In genomic region chr17:76529643-76530488, GRCh38 we compare ENCODE assay signal across 1 cellular context.
A peak's percentile ranks its signal among the peaks of the same experiment; 100 is the strongest.
TF ChIP-seq lines count a peak whose summit lies in the region.

No MANE protein-coding gene starts in this region.

TF ChIP-seq in HepG2, 621 proteins besides CTCF, POLR2A, EP300 and RAD21 (continued from another document and continues in another):
- TF ChIP-seq, protein P1, sequence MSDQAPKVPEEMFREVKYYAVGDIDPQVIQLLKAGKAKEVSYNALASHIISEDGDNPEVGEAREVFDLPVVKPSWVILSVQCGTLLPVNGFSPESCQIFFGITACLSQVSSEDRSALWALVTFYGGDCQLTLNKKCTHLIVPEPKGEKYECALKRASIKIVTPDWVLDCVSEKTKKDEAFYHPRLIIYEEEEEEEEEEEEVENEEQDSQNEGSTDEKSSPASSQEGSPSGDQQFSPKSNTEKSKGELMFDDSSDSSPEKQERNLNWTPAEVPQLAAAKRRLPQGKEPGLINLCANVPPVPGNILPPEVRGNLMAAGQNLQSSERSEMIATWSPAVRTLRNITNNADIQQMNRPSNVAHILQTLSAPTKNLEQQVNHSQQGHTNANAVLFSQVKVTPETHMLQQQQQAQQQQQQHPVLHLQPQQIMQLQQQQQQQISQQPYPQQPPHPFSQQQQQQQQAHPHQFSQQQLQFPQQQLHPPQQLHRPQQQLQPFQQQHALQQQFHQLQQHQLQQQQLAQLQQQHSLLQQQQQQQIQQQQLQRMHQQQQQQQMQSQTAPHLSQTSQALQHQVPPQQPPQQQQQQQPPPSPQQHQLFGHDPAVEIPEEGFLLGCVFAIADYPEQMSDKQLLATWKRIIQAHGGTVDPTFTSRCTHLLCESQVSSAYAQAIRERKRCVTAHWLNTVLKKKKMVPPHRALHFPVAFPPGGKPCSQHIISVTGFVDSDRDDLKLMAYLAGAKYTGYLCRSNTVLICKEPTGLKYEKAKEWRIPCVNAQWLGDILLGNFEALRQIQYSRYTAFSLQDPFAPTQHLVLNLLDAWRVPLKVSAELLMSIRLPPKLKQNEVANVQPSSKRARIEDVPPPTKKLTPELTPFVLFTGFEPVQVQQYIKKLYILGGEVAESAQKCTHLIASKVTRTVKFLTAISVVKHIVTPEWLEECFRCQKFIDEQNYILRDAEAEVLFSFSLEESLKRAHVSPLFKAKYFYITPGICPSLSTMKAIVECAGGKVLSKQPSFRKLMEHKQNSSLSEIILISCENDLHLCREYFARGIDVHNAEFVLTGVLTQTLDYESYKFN (CRISPR knock-in tag; conservative IDR thresholded peaks at IDR 0.05) = no peak; the same call in 1 of the 2 replicates
- no peak for TF ChIP-seq SMARCC2 (IDR thresholded peaks at IDR 0.05)
- no peak for TF ChIP-seq NFKBIZ (CRISPR knock-in tag; IDR thresholded peaks at IDR 0.05)
- TF ChIP-seq PCBP2 (optimal IDR thresholded peaks at IDR 0.05; ENCODE audit: low read depth, low read length, poor library complexity, severe bottlenecking) = no peak
- TF ChIP-seq MAZ (IDR thresholded peaks at IDR 0.05; ENCODE audit: borderline replicate concordance, low read depth, low read length) = no peak
- TF ChIP-seq MAZ (CRISPR knock-in tag; IDR thresholded peaks at IDR 0.05; ENCODE audit: low read depth) = peak; percentile 65; the same call in 1 of the 2 replicates
- TF ChIP-seq TAF1 (CRISPR knock-in tag; IDR thresholded peaks at IDR 0.05) = no peak
- no peak for TF ChIP-seq HDAC2 (CRISPR knock-in tag; IDR thresholded peaks at IDR 0.05)
- TF ChIP-seq ATF1 (CRISPR knock-in tag; IDR thresholded peaks at IDR 0.05) = no peak
- TF ChIP-seq TBX2 (CRISPR knock-in tag; IDR thresholded peaks at IDR 0.05; ENCODE audit: borderline replicate concordance) = no peak
- TF ChIP-seq, protein P2, sequence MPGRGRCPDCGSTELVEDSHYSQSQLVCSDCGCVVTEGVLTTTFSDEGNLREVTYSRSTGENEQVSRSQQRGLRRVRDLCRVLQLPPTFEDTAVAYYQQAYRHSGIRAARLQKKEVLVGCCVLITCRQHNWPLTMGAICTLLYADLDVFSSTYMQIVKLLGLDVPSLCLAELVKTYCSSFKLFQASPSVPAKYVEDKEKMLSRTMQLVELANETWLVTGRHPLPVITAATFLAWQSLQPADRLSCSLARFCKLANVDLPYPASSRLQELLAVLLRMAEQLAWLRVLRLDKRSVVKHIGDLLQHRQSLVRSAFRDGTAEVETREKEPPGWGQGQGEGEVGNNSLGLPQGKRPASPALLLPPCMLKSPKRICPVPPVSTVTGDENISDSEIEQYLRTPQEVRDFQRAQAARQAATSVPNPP (CRISPR knock-in tag; IDR thresholded peaks at IDR 0.05) = no peak
- no peak for TF ChIP-seq IRF1 (CRISPR knock-in tag; IDR thresholded peaks at IDR 0.05; ENCODE audit: low read depth)
- no peak for TF ChIP-seq JDP2 (CRISPR knock-in tag; IDR thresholded peaks at IDR 0.05; ENCODE audit: borderline replicate concordance)
- TF ChIP-seq HNF1A (IDR thresholded peaks at IDR 0.05; ENCODE audit: low read depth) = no peak
- peak; percentile 23; the same call in 1 of the 2 replicates for TF ChIP-seq HNF1A (CRISPR knock-in tag; IDR thresholded peaks at IDR 0.05; ENCODE audit: borderline replicate concordance)
- TF ChIP-seq BATF2 (CRISPR knock-in tag; IDR thresholded peaks at IDR 0.05) = no peak
- TF ChIP-seq ZNF512 (CRISPR knock-in tag; IDR thresholded peaks at IDR 0.05) = no peak
- 0 out of 2 replicates have a peak, but pooled peaks have one; percentile 11 for TF ChIP-seq YEATS2 (CRISPR knock-in tag; IDR thresholded peaks at IDR 0.05; ENCODE audit: borderline replicate concordance)
- no peak for TF ChIP-seq GPBP1L1 (CRISPR knock-in tag; IDR thresholded peaks at IDR 0.05)
- no peak; the same call in 1 of the 2 replicates for TF ChIP-seq ARNT2 (CRISPR knock-in tag; IDR thresholded peaks at IDR 0.05; ENCODE audit: low read depth)
- no peak for TF ChIP-seq KDM6A (CRISPR knock-in tag; IDR thresholded peaks at IDR 0.05; ENCODE audit: low read depth)
- TF ChIP-seq, protein P3, sequence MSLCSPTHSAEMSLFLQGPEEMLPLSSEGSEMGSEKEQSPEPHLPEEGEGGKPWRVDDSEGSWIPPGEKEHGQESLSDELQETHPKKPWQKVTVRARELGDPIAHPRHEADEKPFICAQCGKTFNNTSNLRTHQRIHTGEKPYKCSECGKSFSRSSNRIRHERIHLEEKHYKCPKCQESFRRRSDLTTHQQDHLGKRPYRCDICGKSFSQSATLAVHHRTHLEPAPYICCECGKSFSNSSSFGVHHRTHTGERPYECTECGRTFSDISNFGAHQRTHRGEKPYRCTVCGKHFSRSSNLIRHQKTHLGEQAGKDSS (CRISPR knock-in tag; IDR thresholded peaks at IDR 0.05; ENCODE audit: borderline replicate concordance, low read depth) = 0 out of 2 replicates have a peak, but pooled peaks have one; percentile 26
- TF ChIP-seq ZNF335 (CRISPR knock-in tag; IDR thresholded peaks at IDR 0.05) = no peak
- TF ChIP-seq ZNF33A (CRISPR knock-in tag; IDR thresholded peaks at IDR 0.05; ENCODE audit: borderline replicate concordance) = no peak
- no peak for TF ChIP-seq KLF13 (CRISPR knock-in tag; IDR thresholded peaks at IDR 0.05)
- TF ChIP-seq, protein P4, sequence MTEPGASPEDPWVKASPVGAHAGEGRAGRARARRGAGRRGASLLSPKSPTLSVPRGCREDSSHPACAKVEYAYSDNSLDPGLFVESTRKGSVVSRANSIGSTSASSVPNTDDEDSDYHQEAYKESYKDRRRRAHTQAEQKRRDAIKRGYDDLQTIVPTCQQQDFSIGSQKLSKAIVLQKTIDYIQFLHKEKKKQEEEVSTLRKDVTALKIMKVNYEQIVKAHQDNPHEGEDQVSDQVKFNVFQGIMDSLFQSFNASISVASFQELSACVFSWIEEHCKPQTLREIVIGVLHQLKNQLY (CRISPR knock-in tag; IDR thresholded peaks at IDR 0.05) = no peak
- TF ChIP-seq AHR (CRISPR knock-in tag; IDR thresholded peaks at IDR 0.05) = no peak
- no peak for TF ChIP-seq ZNF75D (CRISPR knock-in tag; IDR thresholded peaks at IDR 0.05; ENCODE audit: borderline replicate concordance)
- TF ChIP-seq DPF2 (CRISPR knock-in tag; IDR thresholded peaks at IDR 0.05; ENCODE audit: borderline replicate concordance, low read depth) = peak; percentile 31; the same call in 1 of the 2 replicates
- no peak for TF ChIP-seq MTA3 (CRISPR knock-in tag; IDR thresholded peaks at IDR 0.05)
- TF ChIP-seq CREBL2 (CRISPR knock-in tag; IDR thresholded peaks at IDR 0.05; ENCODE audit: borderline replicate concordance) = no peak
- 0 out of 2 replicates have a peak, but pooled peaks have one; percentile 20 for TF ChIP-seq ZNF83 (CRISPR knock-in tag; IDR thresholded peaks at IDR 0.05; ENCODE audit: borderline replicate concordance)
- no peak for TF ChIP-seq ZC3H4 (CRISPR knock-in tag; IDR thresholded peaks at IDR 0.05; ENCODE audit: borderline replicate concordance)
- TF ChIP-seq CCDC6 (CRISPR knock-in tag; IDR thresholded peaks at IDR 0.05) = no peak
- TF ChIP-seq NR2F6 (IDR thresholded peaks at IDR 0.05) = no peak
- peak; percentile 33 for TF ChIP-seq NR2F6 (CRISPR knock-in tag; IDR thresholded peaks at IDR 0.05)
- 0 out of 2 replicates have a peak, but pooled peaks have one; percentile 83 for TF ChIP-seq ZNF674 (CRISPR knock-in tag; IDR thresholded peaks at IDR 0.05; ENCODE audit: low read depth)
- no peak for TF ChIP-seq SIN3B (IDR thresholded peaks at IDR 0.05; ENCODE audit: low read length)
- TF ChIP-seq ZNF713 (CRISPR knock-in tag; IDR thresholded peaks at IDR 0.05) = no peak
- no peak for TF ChIP-seq ZNF546 (CRISPR knock-in tag; conservative IDR thresholded peaks at IDR 0.05)
- no peak for TF ChIP-seq ZNF749 (CRISPR knock-in tag; IDR thresholded peaks at IDR 0.05; ENCODE audit: borderline replicate concordance)
- TF ChIP-seq PITX1 (CRISPR knock-in tag; IDR thresholded peaks at IDR 0.05) = no peak; the same call in 1 of the 2 replicates
- TF ChIP-seq MTERF4 (CRISPR knock-in tag; IDR thresholded peaks at IDR 0.05) = no peak; the same call in 1 of the 2 replicates
- no peak for TF ChIP-seq RAD51 (IDR thresholded peaks at IDR 0.05; ENCODE audit: borderline replicate concordance)
- no peak for TF ChIP-seq ZNF776 (CRISPR knock-in tag; IDR thresholded peaks at IDR 0.05)
- TF ChIP-seq, protein P5, sequence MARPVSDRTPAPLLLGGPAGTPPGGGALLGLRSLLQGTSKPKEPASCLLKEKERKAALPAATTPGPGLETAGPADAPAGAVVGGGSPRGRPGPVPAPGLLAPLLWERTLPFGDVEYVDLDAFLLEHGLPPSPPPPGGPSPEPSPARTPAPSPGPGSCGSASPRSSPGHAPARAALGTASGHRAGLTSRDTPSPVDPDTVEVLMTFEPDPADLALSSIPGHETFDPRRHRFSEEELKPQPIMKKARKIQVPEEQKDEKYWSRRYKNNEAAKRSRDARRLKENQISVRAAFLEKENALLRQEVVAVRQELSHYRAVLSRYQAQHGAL (CRISPR knock-in tag; IDR thresholded peaks at IDR 0.05; ENCODE audit: not compliant biosample characterization) = no peak
- TF ChIP-seq HNF4A (CRISPR knock-in tag; IDR thresholded peaks at IDR 0.05) = 0 out of 2 replicates have a peak, but pooled peaks have one; percentile 30
- no peak for TF ChIP-seq SCMH1 (CRISPR knock-in tag; IDR thresholded peaks at IDR 0.05; ENCODE audit: borderline replicate concordance)
- no peak for TF ChIP-seq ZMAT3 (CRISPR knock-in tag; conservative IDR thresholded peaks at IDR 0.05)
